Comparison of ENCODE assay signal across 20 cellular contexts in genomic region chr19:1813837-1814217, GRCh38. TPM values are rescaled to one million over a fixed set of nuclear protein-coding genes. Genes with fewer than 3 reads are reported as not detected.
DNase-seq lines count a peak whose midpoint lies in the region; ATAC-seq and TF ChIP-seq lines count a peak whose summit lies in the region.
"Had no signal": no experiment of that assay in that cellular context is flagged by ENCODE, and none has a peak within 500 bp of the region (broad histone marks: within the 10 kb centered on the region; RNA-seq: fewer than 3 reads in every experiment).

No MANE protein-coding gene starts in this region.

- no peak overlapping the region for H3K27ac Mint-ChIP-seq in natural killer cell
- no peak overlapping the region for H3K27ac Mint-ChIP-seq in natural killer cell treated with Interleukin-12 subunit alpha and Interleukin-12 subunit beta and Interleukin-15 and Interleukin-18, amount 100 ng/mL, for 72 hours
- no peak overlapping the region for H3K27ac Mint-ChIP-seq in T-cell

- H3K4me3 Mint-ChIP-seq in natural killer cell (peak overlapping the region; percentile 17), T-cell (peak overlapping the region in 2 of 3 donors; percentile 28 to 91)
- no peak overlapping the region for H3K4me3 Mint-ChIP-seq in natural killer cell treated with Interleukin-12 subunit alpha and Interleukin-12 subunit beta and Interleukin-15 and Interleukin-18, amount 100 ng/mL, for 72 hours

- H3K4me3 ChIP-seq in HL-60 (replicated peaks; ENCODE audit: insufficient read depth, low read length) (no peak overlapping the region), spleen (no peak overlapping the region)
- H3K4me3 ChIP-seq: ovary had no signal

- in situ Hi-C loops in GM13977 (cut with MboI; ENCODE audit: low pct_unique_long_range_greater_than_20kb, low sequenced_read_pairs, unreplicated experiment), result no loop called here

- H3K27me3 Mint-ChIP-seq in natural killer cell (ENCODE audit: low read depth in 2 of 2) (no peaks in the 10 kb centered on the region), T-cell (no peaks in the 10 kb centered on the region)
- H3K27me3 Mint-ChIP-seq in natural killer cell treated with Interleukin-12 subunit alpha and Interleukin-12 subunit beta and Interleukin-15 and Interleukin-18, amount 100 ng/mL, for 72 hours, result no peaks in the 10 kb centered on the region
- H3K27me3 Mint-ChIP-seq: activated CD4-positive, alpha-beta T cell treated with anti-CD3 and anti-CD28 coated beads, Interleukin-2, amount 10 ng/mL, durations not matched to agents 24 days and 14 days; central memory CD8-positive, alpha-beta T cell; naive thymus-derived CD4-positive, alpha-beta T cell had no signal

- ATAC-seq in natural killer cell, result no peak
- ATAC-seq in natural killer cell treated with Interleukin-12 subunit alpha and Interleukin-12 subunit beta and Interleukin-15 and Interleukin-18, amount 100 ng/mL, for 72 hours, result no peak
- ATAC-seq in T-cell (replicated peaks in 1 of 4), result no peak
- no peak for ATAC-seq in sciatic nerve
- ATAC-seq: heart left ventricle; naive thymus-derived CD4-positive, alpha-beta T cell had no signal

- H3K36me3 Mint-ChIP-seq in natural killer cell (no peaks in the 10 kb centered on the region), T-cell (peaks cover 7% of the 10 kb centered on the region)
- H3K36me3 Mint-ChIP-seq in natural killer cell treated with Interleukin-12 subunit alpha and Interleukin-12 subunit beta and Interleukin-15 and Interleukin-18, amount 100 ng/mL, for 72 hours, result no peaks in the 10 kb centered on the region
- H3K36me3 Mint-ChIP-seq: naive thymus-derived CD4-positive, alpha-beta T cell; type B pancreatic cell had no signal

- H3K4me1 Mint-ChIP-seq in natural killer cell (peaks cover 7 to 25% of the 10 kb centered on the region in 2 donors), T-cell (peaks cover 11 to 13% (median 12%) of the 10 kb centered on the region in 3 donors)
- H3K4me1 Mint-ChIP-seq in natural killer cell treated with Interleukin-12 subunit alpha and Interleukin-12 subunit beta and Interleukin-15 and Interleukin-18, amount 100 ng/mL, for 72 hours (ENCODE audit: low read depth in 2 of 2), result peaks cover 10 to 14% of the 10 kb centered on the region in 2 donors

- H3K9me3 Mint-ChIP-seq in natural killer cell, result no peaks in the 10 kb centered on the region
- H3K9me3 Mint-ChIP-seq in natural killer cell treated with Interleukin-12 subunit alpha and Interleukin-12 subunit beta and Interleukin-15 and Interleukin-18, amount 100 ng/mL, for 72 hours, result no peaks in the 10 kb centered on the region
- no peaks in the 10 kb centered on the region for H3K9me3 Mint-ChIP-seq in T-cell
- H3K9me3 Mint-ChIP-seq: activated CD4-positive, alpha-beta T cell treated with anti-CD3 and anti-CD28 coated beads, Interleukin-2, amount 10 ng/mL, durations not matched to agents 24 days and 14 days; central memory CD8-positive, alpha-beta T cell; naive thymus-derived CD4-positive, alpha-beta T cell; type B pancreatic cell had no signal

- WGBS in spleen, 5 donors, result 83 to 93% (median 87%) methylated on average over 4 to 9 of the region's 9 CpGs

- POLR2A ChIA-PET in T-cell (lab: Charles Lee), result no interaction called here

- TF ChIP-seq CTCF in natural killer cell (IDR thresholded peaks at IDR 0.05) (no peak), HL-60 (IDR thresholded peaks at IDR 0.05; ENCODE audit: insufficient read depth, low read length) (no peak), spleen (IDR thresholded peaks at IDR 0.05 in 8 of 11, conservative IDR thresholded peaks at IDR 0.05 in 3 of 11) (no peak), GM13977 (IDR thresholded peaks at IDR 0.05; ENCODE audit: extremely low read depth, insufficient read depth, missing control alignments) (no peak)

- no peaks in the 10 kb centered on the region for H3K9me3 ChIP-seq in spleen
- H3K9me3 ChIP-seq: heart left ventricle, ovary had no signal

- H3K27ac ChIP-seq in HL-60 (replicated peaks) (peak overlapping the region; percentile 79), spleen (peak overlapping the region in 3 of 8 donors; percentile 85 to 93 (median 89))
- H3K27ac ChIP-seq: ovary had no signal

- H3K4me1 ChIP-seq in spleen, result peaks cover 10 to 46% (median 31%) of the 10 kb centered on the region in 6 donors

- peaks cover 8 to 48% (median 43%) of the 10 kb centered on the region in 6 donors for H3K36me3 ChIP-seq in spleen
- H3K36me3 ChIP-seq: ovary had no signal

- CTCF ChIA-PET in T-cell (lab: Charles Lee), result interaction anchor here in 1 of 2 donors (0.6 kb wide), 1 partner anchor 1653 kb away, joined by 3 read pairs; no protein-coding TSS in a partner anchor

- no peaks in the 10 kb centered on the region for H3K27me3 ChIP-seq in HL-60 (ENCODE audit: insufficient read depth, poor library complexity, severe bottlenecking)
- no peaks in the 10 kb centered on the region for H3K27me3 ChIP-seq in spleen (replicated peaks in 1 of 7)
- H3K27me3 ChIP-seq: dorsolateral prefrontal cortex, heart left ventricle, ovary had no signal

- no peak for DNase-seq in natural killer cell
- no peak for DNase-seq in natural killer cell treated with Interleukin-12 subunit alpha and Interleukin-12 subunit beta and Interleukin-15 and Interleukin-18, amount 100 ng/mL, for 72 hours (ENCODE audit: low spot score)
- no peak for DNase-seq in HL-60 (ENCODE audit: low read depth in 1 of 2, low spot score in 1 of 2)
- DNase-seq in T-cell, result no peak
- DNase-seq in spleen, result peak; percentile 73
- DNase-seq in sciatic nerve (ENCODE audit: low spot score), result no peak
- no peak for DNase-seq in activated CD4-positive, CD25-positive, alpha-beta regulatory T cell (lab: John Stamatoyannopoulos, UW)
- no peak for DNase-seq in GM13977 (ENCODE audit: low spot score)
- DNase-seq: activated CD4-positive, alpha-beta T cell treated with anti-CD3 and anti-CD28 coated beads, Interleukin-2, amount 10 ng/mL, durations not matched to agents 24 days and 14 days; activated gamma-delta T cell treated with Interleukin-2 at 50 U/mL for 16 hours; aorta; DMS79 treated with DMSO at 0.1 percent for 48 hours; dorsolateral prefrontal cortex; naive thymus-derived CD4-positive, alpha-beta T cell; NCI-H1436; NCI-H510A treated with DMSO at 0.1 percent for 48 hours had no signal

- intact Hi-C loops in natural killer cell (cut with micrococcal nuclease) (no loop called here), spleen (cut with DNase I; ENCODE audit: low total_unique reads) (no loop called here), sciatic nerve (cut with DNase I) (no loop called here)

- TF ChIP-seq POLR2A in spleen (IDR thresholded peaks at IDR 0.05), result no peak

RNA-seq across cellular contexts. Expression of gene ATP8B3, which starts 1.8 kb away (rescaled TPM):
- total RNA-seq in natural killer cell (10 to 100 TPM in 2 of 3 donors, 1 to 10 TPM in 1; 5.3 to 11.5 (median 11.2) TPM), T-cell (1 to 10 TPM; 3.5 to 5.7 (median 4.0) TPM), spleen (10 to 100 TPM in 1 of 7 donors, 1 to 10 TPM in 6; 5.4 to 10.1 (median 7.3) TPM), sciatic nerve (2.3 TPM)
- 1 to 10 TPM; 2.3 to 2.8 TPM for total RNA-seq in natural killer cell treated with Interleukin-12 subunit alpha and Interleukin-12 subunit beta and Interleukin-15 and Interleukin-18, amount 100 ng/mL, for 72 hours
- 1 to 10 TPM; 1.9 to 3.9 (median 2.3) TPM for polyA plus RNA-seq in spleen

RNA-seq across cellular contexts. Expression of gene REXO1, which starts 34.5 kb away (rescaled TPM):
- total RNA-seq in natural killer cell (10 to 100 TPM; 90.7 to 91.7 (median 91.5) TPM), T-cell (10 to 100 TPM; 68.4 to 97.5 (median 78.7) TPM), spleen (10 to 100 TPM; 35.7 to 88.1 (median 59.2) TPM), sciatic nerve (34.2 TPM)
- total RNA-seq in natural killer cell treated with Interleukin-12 subunit alpha and Interleukin-12 subunit beta and Interleukin-15 and Interleukin-18, amount 100 ng/mL, for 72 hours, result 100 to 1,000 TPM in 1 of 2 donors, 10 to 100 TPM in 1; 69.1 to 103 TPM
- polyA plus RNA-seq in spleen, result 10 to 100 TPM; 13.4 to 52.3 (median 27.4) TPM

RNA-seq across cellular contexts. Expression of gene KLF16, which starts 49.6 kb away (rescaled TPM):
- 10 to 100 TPM; 29.1 to 38.4 (median 34.8) TPM for total RNA-seq in natural killer cell
- total RNA-seq in natural killer cell treated with Interleukin-12 subunit alpha and Interleukin-12 subunit beta and Interleukin-15 and Interleukin-18, amount 100 ng/mL, for 72 hours, result 10 to 100 TPM; 18.0 to 49.8 TPM
- 10 to 100 TPM; 29.8 to 61.4 (median 32.7) TPM for total RNA-seq in T-cell
- total RNA-seq in spleen, result 10 to 100 TPM; 12.9 to 39.0 (median 29.5) TPM
- 10 to 100 TPM in 1 of 3 donors, 1 to 10 TPM in 2; 7.1 to 19.5 (median 8.1) TPM for polyA plus RNA-seq in spleen
- total RNA-seq in sciatic nerve, result 20.2 TPM
